ENCODE assay signal across 8 cellular contexts in the genomic region with DNA sequence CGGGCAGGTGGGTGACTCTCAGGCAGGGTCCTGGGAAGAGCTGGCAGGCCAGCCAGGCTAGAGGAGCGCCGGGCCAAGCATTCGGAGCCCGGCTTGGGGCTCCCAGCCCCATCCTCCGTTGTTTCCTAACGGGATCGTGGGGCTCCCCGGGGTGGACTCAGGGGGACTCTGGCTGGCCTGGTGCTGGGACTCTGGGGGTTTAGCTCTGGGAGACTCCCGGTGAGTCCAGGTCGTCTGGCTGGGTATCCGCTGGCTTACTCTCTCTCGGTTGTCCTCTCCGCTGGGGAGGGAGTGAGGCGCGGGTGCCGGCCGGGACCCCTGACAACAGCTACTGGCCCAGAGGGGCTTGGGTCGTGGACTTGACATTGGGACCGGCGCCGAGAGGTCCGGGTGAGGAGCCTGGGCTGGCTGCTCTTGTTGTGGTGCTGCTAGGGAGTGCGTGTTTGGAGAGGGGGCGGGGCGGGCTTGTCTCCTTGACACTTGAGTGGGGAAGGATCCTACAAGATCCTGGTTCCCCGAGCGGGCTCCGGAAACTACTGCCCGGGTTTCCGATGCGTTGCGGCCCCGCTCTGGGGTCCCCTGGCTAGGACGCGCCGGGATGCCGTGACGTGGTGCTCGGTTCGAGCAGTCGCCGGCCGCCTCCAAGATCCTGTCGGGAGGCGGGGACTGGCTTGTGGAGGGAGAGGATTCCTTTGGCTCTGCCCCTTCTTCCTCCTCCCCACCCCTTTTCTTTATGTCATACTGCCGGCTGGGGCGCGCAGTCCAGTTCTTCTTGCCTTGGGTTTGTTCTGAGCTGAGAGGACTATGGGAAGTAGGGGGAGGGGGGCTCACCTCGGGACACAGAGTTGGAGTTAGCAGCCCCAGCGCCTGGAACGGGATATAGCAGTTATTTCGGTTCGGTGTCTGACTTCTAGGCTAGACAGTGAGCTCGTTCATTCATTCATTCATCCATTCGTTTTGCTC. TPM values are rescaled to one million over a fixed set of nuclear protein-coding genes. Genes with fewer than 3 reads are reported as not detected.
A peak's percentile ranks its signal among the peaks of the same experiment; 100 is the strongest.
DNase-seq lines count a peak whose midpoint lies in the region; ATAC-seq, FAIRE-seq and TF ChIP-seq lines count a peak whose summit lies in the region.

No MANE protein-coding gene starts in this region.

- peak; percentile 29 for TF ChIP-seq POLR2A in GM18505 (IDR thresholded peaks at IDR 0.05; ENCODE audit: borderline replicate concordance, extremely low read depth, insufficient read depth, insufficient read length)

- H3K27me3 ChIP-seq in keratinocyte (ENCODE audit: control insufficient read depth, extremely low read depth, insufficient read depth, low read length), result no peaks in the 10 kb centered on the region

- no peaks in the 10 kb centered on the region for H3K9me1 ChIP-seq in keratinocyte (ENCODE audit: control insufficient read depth, extremely low read depth, insufficient read depth, low read length)

- peak overlapping the region; percentile 92 for H2AFZ ChIP-seq in keratinocyte (ENCODE audit: control insufficient read depth, low read length)

- DNase-seq in NCI-H2227 treated with DMSO at 0.1 percent for 48 hours (lab: John Stamatoyannopoulos, UW) (peak; percentile 88), cerebellar cortex (ENCODE audit: low spot score) (peak; percentile 83), keratinocyte (ENCODE audit: low read depth, low spot score) (peak; percentile 40)
- DNase-seq in activated CD4-positive, CD25-positive, alpha-beta regulatory T cell treated with anti-CD3 and anti-CD28 coated beads, Interleukin-2, amount 50 U/mL, for 16 hours (ENCODE audit: low read depth, low spot score), result peak; percentile 21
- DNase-seq in stimulated activated CD4-positive, alpha-beta T cell treated with anti-CD3 and anti-CD28 coated beads, Interleukin-12 subunit alpha, Interleukin-12 subunit beta, amount 100 ng/mL, for 24 hours (ENCODE audit: low read depth in 2 of 2), result peak; percentile 23 to 59

- no peaks in the 10 kb centered on the region for H4K20me1 ChIP-seq in keratinocyte (ENCODE audit: control insufficient read depth, extremely low read depth, insufficient read depth, low read length)

- peak overlapping the region; percentile 89 to 95 (median 91) for H3K4me3 ChIP-seq in keratinocyte (ENCODE audit: control insufficient read depth in 2 of 3, extremely low read depth in 1 of 3, insufficient read depth in 2 of 3, low read depth in 1 of 3, low read length in 3 of 3)

- H3K9ac ChIP-seq in keratinocyte (ENCODE audit: control insufficient read depth, extremely low read depth, insufficient read depth, low read length), result peak overlapping the region; percentile 90

- peaks cover 0 to 4% of the 10 kb centered on the region in 2 experiments for H3K36me3 ChIP-seq in keratinocyte (ENCODE audit: control insufficient read depth in 2 of 2, extremely low read depth in 1 of 2, insufficient read depth in 2 of 2, low read length in 2 of 2)

- FAIRE-seq in keratinocyte (lab: Jason Lieb, UNC), result no peak

- peaks cover 37% of the 10 kb centered on the region for H3K79me2 ChIP-seq in keratinocyte (ENCODE audit: control insufficient read depth, insufficient read depth, low read length)

- H3K4me1 ChIP-seq in keratinocyte (ENCODE audit: control insufficient read depth, extremely low read depth, insufficient read depth, low read length), result peaks cover 13% of the 10 kb centered on the region

- ATAC-seq in GM18505 (IDR thresholded peaks at IDR 0.05; ENCODE audit: unreplicated experiment) (peak; percentile 29), HG03097 (IDR thresholded peaks at IDR 0.05; ENCODE audit: low FRiP score, unreplicated experiment) (peak; percentile 16)

- no peak; the same call in 1 of the 2 replicates for TF ChIP-seq CTCF in 22Rv1 (IDR thresholded peaks at IDR 0.05)
- TF ChIP-seq CTCF in keratinocyte (optimal IDR thresholded peaks at IDR 0.05 in 1 of 3, IDR thresholded peaks at IDR 0.05 in 1 of 3, conservative IDR thresholded peaks at IDR 0.05 in 1 of 3; ENCODE audit: extremely low read depth in 1 of 3, insufficient read depth in 2 of 3, low read length in 3 of 3), result peak in 1 of 3 experiments; percentile 17

- dilution Hi-C loops in keratinocyte (cut with MboI; ENCODE audit: extremely low pct_ligation_motif_present, low sequenced_read_pairs), result no loop called here

- peak overlapping the region; percentile 66 for H3K4me2 ChIP-seq in keratinocyte (ENCODE audit: control insufficient read depth, extremely low read depth, insufficient read depth, low read depth, low read length)

- H3K27ac ChIP-seq in 22Rv1, result peak overlapping the region; percentile 86
- peak overlapping the region; percentile 94 for H3K27ac ChIP-seq in keratinocyte (ENCODE audit: control insufficient read depth, insufficient read depth, low read length)

- H3K9me3 ChIP-seq in keratinocyte (ENCODE audit: control insufficient read depth, low read depth, low read length), result no peaks in the 10 kb centered on the region

RNA-seq across cellular contexts. Expression of a gene that starts 0.6 kb away (rescaled TPM):
- polyA plus RNA-seq in keratinocyte, result 9.3 to 11.3 TPM (median 10.1 TPM) in 3 replicates
- 6.7 TPM for polyA plus RNA-seq in keratinocyte (2011; ENCODE audit: low read depth)
- 4.1 and 8.4 TPM in 2 replicates for polyA plus RNA-seq in keratinocyte (2011; cell fraction: cytosol; rRNA removed)
- 18.7 and 19.1 TPM in 2 replicates for polyA plus RNA-seq in keratinocyte (2011; cell fraction: nucleus; rRNA removed)
- 5.3 and 6.6 TPM in 2 replicates for polyA plus RNA-seq in keratinocyte (2012; ENCODE audit: low replicate concordance)
- polyA minus RNA-seq in keratinocyte, result 9.8 to 23.2 TPM (median 14.8 TPM) in 3 replicates
- polyA minus RNA-seq in keratinocyte (2011; cell fraction: cytosol; rRNA and poly(A)+ RNA removed), result 4.2 TPM
- polyA minus RNA-seq in keratinocyte (2011; cell fraction: nucleus; rRNA and poly(A)+ RNA removed), result 17.4 and 39.0 TPM in 2 replicates

Comparison
In these comparisons a context has a peak if more than half of its experiments do, and no peak if none do; other contexts are left out.
1. Peak in every context shown above with its lines: DNase-seq, ATAC-seq, H3K4me3 ChIP-seq and H3K27ac ChIP-seq.
2. DNase-seq: peak in every context shown above with its lines; median percentile 88 in NCI-H2227 treated with DMSO at 0.1 percent for 48 hours; 83 in cerebellar cortex; 41 in stimulated activated CD4-positive, alpha-beta T cell treated with anti-CD3 and anti-CD28 coated beads, Interleukin-12 subunit alpha, Interleukin-12 subunit beta, amount 100 ng/mL, for 24 hours; 40 in keratinocyte; 21 in activated CD4-positive, CD25-positive, alpha-beta regulatory T cell treated with anti-CD3 and anti-CD28 coated beads, Interleukin-2, amount 50 U/mL, for 16 hours.